ENCODE assay signal across 1 cellular context in genomic region chr3:23480324-23480704, GRCh38.
TF ChIP-seq lines count a peak whose summit lies in the region.

No MANE protein-coding gene starts in this region.

TF ChIP-seq in GM23338, 12 proteins besides CTCF, POLR2A, EP300 and RAD21 (continued from another document):
- TF ChIP-seq ZNF462 (CRISPR knock-in tag; IDR thresholded peaks at IDR 0.05) (no peak), ZNF331 (CRISPR knock-in tag; IDR thresholded peaks at IDR 0.05; ENCODE audit: low read depth) (no peak)
